ENCODE assay signal across 1 cellular context in the genomic region with DNA sequence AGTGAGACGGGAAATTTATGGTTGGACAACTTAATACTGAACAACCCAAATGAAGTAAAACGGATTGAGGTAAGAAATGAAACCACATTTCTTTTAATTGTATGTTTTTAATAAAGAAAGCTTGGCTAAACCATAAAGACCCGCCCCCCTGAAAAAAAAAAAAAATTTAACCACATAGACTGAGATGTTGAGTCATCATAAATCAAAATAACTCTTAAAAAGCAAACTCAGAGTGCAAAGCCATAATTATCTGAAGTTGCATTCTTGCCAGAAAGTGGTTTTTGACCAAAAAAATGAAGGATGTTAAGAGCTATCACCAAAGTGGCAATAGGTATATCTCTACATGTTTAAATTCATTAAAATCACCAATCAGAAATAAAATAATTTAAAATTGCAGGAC.
TF ChIP-seq lines count a peak whose summit lies in the region.

No MANE protein-coding gene starts in this region.

TF ChIP-seq in IMR-90, 13 proteins besides CTCF, POLR2A, EP300 and RAD21:
- peak; percentile 78 for TF ChIP-seq MAFK (IDR thresholded peaks at IDR 0.05; ENCODE audit: low read depth, low read length)
- no peak for TF ChIP-seq SMC3 (IDR thresholded peaks at IDR 0.05; ENCODE audit: low read depth, low read length)
